1 cellular context compared by ENCODE assay signal in the genomic region with DNA sequence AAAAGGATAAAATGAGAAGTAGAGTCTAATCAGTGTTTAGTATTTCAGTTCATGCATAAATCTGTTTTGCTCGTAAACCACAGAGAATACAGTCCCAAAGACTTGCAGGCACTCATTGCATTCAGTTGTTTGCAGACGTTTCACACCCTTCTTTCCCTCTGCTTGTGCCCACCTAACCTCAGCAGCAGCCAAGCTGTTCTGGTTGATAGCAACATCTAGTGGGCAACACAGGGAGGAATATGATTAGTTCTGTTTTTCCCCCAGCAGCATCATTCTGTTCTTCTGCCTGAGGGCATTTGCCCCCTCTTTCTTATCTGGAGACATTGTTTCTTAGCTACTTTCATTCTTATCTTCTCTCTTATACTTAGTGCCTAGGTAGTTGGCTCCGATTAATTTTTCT.
TF ChIP-seq lines count a peak whose summit lies in the region.

No MANE protein-coding gene starts in this region.

TF ChIP-seq in GM23338, 12 proteins besides CTCF, POLR2A, EP300 and RAD21 (continued from another document):
- TF ChIP-seq, protein P1, sequence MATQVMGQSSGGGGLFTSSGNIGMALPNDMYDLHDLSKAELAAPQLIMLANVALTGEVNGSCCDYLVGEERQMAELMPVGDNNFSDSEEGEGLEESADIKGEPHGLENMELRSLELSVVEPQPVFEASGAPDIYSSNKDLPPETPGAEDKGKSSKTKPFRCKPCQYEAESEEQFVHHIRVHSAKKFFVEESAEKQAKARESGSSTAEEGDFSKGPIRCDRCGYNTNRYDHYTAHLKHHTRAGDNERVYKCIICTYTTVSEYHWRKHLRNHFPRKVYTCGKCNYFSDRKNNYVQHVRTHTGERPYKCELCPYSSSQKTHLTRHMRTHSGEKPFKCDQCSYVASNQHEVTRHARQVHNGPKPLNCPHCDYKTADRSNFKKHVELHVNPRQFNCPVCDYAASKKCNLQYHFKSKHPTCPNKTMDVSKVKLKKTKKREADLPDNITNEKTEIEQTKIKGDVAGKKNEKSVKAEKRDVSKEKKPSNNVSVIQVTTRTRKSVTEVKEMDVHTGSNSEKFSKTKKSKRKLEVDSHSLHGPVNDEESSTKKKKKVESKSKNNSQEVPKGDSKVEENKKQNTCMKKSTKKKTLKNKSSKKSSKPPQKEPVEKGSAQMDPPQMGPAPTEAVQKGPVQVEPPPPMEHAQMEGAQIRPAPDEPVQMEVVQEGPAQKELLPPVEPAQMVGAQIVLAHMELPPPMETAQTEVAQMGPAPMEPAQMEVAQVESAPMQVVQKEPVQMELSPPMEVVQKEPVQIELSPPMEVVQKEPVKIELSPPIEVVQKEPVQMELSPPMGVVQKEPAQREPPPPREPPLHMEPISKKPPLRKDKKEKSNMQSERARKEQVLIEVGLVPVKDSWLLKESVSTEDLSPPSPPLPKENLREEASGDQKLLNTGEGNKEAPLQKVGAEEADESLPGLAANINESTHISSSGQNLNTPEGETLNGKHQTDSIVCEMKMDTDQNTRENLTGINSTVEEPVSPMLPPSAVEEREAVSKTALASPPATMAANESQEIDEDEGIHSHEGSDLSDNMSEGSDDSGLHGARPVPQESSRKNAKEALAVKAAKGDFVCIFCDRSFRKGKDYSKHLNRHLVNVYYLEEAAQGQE (IDR thresholded peaks at IDR 0.05; ENCODE audit: unreplicated experiment) = no peak
- TF ChIP-seq NANOG (IDR thresholded peaks at IDR 0.05; ENCODE audit: borderline replicate concordance) (no peak), JUNB (IDR thresholded peaks at IDR 0.05; ENCODE audit: unreplicated experiment) (no peak), CREB1 (CRISPR knock-in tag; IDR thresholded peaks at IDR 0.05; ENCODE audit: low read depth) (no peak), ZNF331 (CRISPR knock-in tag; IDR thresholded peaks at IDR 0.05; ENCODE audit: low read depth) (no peak), EZH2 (IDR thresholded peaks at IDR 0.05; ENCODE audit: low read depth, unreplicated experiment) (no peak), EZH2phosphoT487 (IDR thresholded peaks at IDR 0.05; ENCODE audit: unreplicated experiment) (no peak), STAT1 (IDR thresholded peaks at IDR 0.05; ENCODE audit: unreplicated experiment) (no peak)
- TF ChIP-seq, protein P2, sequence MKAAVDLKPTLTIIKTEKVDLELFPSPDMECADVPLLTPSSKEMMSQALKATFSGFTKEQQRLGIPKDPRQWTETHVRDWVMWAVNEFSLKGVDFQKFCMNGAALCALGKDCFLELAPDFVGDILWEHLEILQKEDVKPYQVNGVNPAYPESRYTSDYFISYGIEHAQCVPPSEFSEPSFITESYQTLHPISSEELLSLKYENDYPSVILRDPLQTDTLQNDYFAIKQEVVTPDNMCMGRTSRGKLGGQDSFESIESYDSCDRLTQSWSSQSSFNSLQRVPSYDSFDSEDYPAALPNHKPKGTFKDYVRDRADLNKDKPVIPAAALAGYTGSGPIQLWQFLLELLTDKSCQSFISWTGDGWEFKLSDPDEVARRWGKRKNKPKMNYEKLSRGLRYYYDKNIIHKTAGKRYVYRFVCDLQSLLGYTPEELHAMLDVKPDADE (IDR thresholded peaks at IDR 0.05) = no peak
TF ChIP-seq in GM23338: peak in this region for 0.
